In the genomic region with DNA sequence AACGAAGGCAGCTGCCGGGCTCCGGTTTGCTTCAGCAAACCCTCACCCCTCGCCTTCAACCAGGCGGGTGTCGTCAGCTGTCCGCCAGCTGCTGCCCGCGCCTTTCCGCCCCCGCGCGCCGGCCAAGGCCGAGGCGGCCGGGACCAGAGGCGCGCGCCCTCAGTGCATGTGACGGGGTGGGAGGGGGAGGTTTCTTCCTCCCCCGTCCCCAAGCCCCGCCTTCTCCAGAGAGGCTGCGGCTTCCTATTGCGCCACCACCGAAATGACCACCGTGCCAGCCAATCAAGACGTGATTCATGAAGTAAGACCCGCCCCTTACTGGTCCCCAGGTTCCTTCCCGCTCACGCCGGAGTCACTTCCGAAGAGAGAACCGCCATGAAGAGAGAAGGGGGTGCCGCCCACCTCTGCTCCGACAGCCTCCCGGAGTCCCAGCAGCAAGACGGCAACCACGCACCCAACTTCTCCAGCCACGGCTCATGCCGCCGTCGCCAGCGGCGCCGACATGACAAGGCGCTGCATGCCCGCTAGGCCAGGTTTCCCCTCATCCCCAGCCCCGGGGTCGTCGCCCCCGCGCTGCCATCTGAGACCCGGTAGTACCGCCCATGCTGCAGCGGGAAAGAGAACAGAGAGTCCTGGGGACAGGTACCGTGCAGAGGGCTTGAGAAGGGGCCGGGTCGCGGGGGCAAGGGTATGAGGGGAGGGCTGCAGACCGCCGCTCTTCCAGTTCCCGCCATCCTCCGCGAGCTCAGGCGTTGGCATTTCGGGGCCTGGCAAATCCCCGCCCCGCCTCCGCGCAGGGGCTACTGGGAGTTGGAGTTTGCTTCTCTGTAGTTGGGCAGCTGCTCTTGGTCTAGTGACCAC, we compare ENCODE assay signal across 8 cellular contexts. TPM values are rescaled to one million over a fixed set of nuclear protein-coding genes. Genes with fewer than 3 reads are reported as not detected.
A peak's percentile ranks its signal among the peaks of the same experiment; 100 is the strongest.
DNase-seq lines count a peak whose midpoint lies in the region; ATAC-seq and TF ChIP-seq lines count a peak whose summit lies in the region.

A gene with protein sequence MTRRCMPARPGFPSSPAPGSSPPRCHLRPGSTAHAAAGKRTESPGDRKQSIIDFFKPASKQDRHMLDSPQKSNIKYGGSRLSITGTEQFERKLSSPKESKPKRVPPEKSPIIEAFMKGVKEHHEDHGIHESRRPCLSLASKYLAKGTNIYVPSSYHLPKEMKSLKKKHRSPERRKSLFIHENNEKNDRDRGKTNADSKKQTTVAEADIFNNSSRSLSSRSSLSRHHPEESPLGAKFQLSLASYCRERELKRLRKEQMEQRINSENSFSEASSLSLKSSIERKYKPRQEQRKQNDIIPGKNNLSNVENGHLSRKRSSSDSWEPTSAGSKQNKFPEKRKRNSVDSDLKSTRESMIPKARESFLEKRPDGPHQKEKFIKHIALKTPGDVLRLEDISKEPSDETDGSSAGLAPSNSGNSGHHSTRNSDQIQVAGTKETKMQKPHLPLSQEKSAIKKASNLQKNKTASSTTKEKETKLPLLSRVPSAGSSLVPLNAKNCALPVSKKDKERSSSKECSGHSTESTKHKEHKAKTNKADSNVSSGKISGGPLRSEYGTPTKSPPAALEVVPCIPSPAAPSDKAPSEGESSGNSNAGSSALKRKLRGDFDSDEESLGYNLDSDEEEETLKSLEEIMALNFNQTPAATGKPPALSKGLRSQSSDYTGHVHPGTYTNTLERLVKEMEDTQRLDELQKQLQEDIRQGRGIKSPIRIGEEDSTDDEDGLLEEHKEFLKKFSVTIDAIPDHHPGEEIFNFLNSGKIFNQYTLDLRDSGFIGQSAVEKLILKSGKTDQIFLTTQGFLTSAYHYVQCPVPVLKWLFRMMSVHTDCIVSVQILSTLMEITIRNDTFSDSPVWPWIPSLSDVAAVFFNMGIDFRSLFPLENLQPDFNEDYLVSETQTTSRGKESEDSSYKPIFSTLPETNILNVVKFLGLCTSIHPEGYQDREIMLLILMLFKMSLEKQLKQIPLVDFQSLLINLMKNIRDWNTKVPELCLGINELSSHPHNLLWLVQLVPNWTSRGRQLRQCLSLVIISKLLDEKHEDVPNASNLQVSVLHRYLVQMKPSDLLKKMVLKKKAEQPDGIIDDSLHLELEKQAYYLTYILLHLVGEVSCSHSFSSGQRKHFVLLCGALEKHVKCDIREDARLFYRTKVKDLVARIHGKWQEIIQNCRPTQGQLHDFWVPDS (plus strand): TSS at position 355 of the 861 bp plus-strand sequence. CDS start 148 bp downstream, at position 503.

- ATAC-seq in HG02759 (IDR thresholded peaks at IDR 0.05; ENCODE audit: unreplicated experiment) (peak; percentile 91), Right ventricle myocardium inferior (peak; percentile 98)

- H3K4me1 ChIP-seq in ovary (ENCODE audit: insufficient read depth) (peaks cover 10% of the 10 kb centered on the region), thyroid gland (peaks cover 15 to 20% of the 10 kb centered on the region in 2 donors)

- H3K36me3 ChIP-seq in ovary (no peaks in the 10 kb centered on the region), thyroid gland (peaks cover 0 to 7% of the 10 kb centered on the region in 2 donors)

- TF ChIP-seq EP300 in ovary (IDR thresholded peaks at IDR 0.05), result peak; percentile 95

- no peaks in the 10 kb centered on the region for H3K27me3 ChIP-seq in ovary
- no peaks in the 10 kb centered on the region for H3K27me3 ChIP-seq in thyroid gland

- intact Hi-C loops in Right ventricle myocardium inferior (cut with DNase I), result no loop called here
- intact Hi-C loops in ovary (cut with DNase I), result loop anchor here in 1 of 4 donors (2.0 kb wide), 1 partner anchor 32 kb away; no protein-coding TSS in a partner anchor
- intact Hi-C loops in thyroid gland (cut with DNase I), result no loop called here

- DNase-seq in GM12864 (ENCODE audit: low read depth) (peak; percentile 95), NCI-H1417 (lab: John Stamatoyannopoulos, UW) (peak; percentile 93 to 97 (median 94)), SW 1271 (lab: John Stamatoyannopoulos, UW) (peak; percentile 89 to 93), Right ventricle myocardium inferior (ENCODE audit: missing footprints) (peak; percentile 98), ovary (peak; percentile 97 to 99 (median 98)), thyroid gland (peak; percentile 98 to 99)
- peak; percentile 86 for DNase-seq in activated naive CD8-positive, alpha-beta T cell treated with anti-CD3 and anti-CD28 coated beads, Interleukin-2, amount 50 U/mL, for 16 hours (ENCODE audit: low read depth, low spot score)

- TF ChIP-seq POLR2A in ovary (IDR thresholded peaks at IDR 0.05), result peak; percentile 79
- TF ChIP-seq POLR2A in thyroid gland (IDR thresholded peaks at IDR 0.05), result peak in 1 of 2 donors; percentile 78

- H3K9me3 ChIP-seq in ovary (no peaks in the 10 kb centered on the region), thyroid gland (no peaks in the 10 kb centered on the region)

- no peak for TF ChIP-seq CTCF in GM12864 (IDR thresholded peaks at IDR 0.05; ENCODE audit: low read depth, low read length, missing control alignments)
- TF ChIP-seq CTCF in ovary (IDR thresholded peaks at IDR 0.05), result peak in 1 of 3 donors; percentile 4
- no peak for TF ChIP-seq CTCF in thyroid gland (IDR thresholded peaks at IDR 0.05)

- H3K27ac ChIP-seq in ovary, result peak within 1 kb of the TSS; percentile 63 to 90
- peak within 1 kb of the TSS; percentile 88 to 92 (median 91) for H3K27ac ChIP-seq in thyroid gland

- WGBS in ovary, 3 donors, result 0 to 1% (median 1%) methylated on average over 53 to 71 of the region's 71 CpGs
- whole genome bisulfite sequencing in thyroid gland, 2 donors, result 1% methylated on average over 21 to 55 of the region's 71 CpGs

- H3K4me3 ChIP-seq in GM12864 (ENCODE audit: low read depth, low read length) (peak within 1 kb of the TSS; percentile 93), ovary (peak within 1 kb of the TSS; percentile 97), thyroid gland (replicated peaks in 1 of 3) (peak within 1 kb of the TSS; percentile 63 to 97 (median 96))

RNA-seq across cellular contexts. Expression of the gene that starts here (rescaled TPM):
- 17.0 TPM for total RNA-seq in Right ventricle myocardium inferior
- 10 to 100 TPM; 27.0 to 81.9 (median 42.1) TPM for total RNA-seq in ovary
- polyA plus RNA-seq in ovary, result 10 to 100 TPM; 19.6 to 20.5 TPM
- total RNA-seq in thyroid gland, result 10 to 100 TPM; 34.1 to 47.9 (median 40.4) TPM

Comparison
In these comparisons a context has a peak if more than half of its experiments do, and no peak if none do; other contexts are left out.
1. Peak in every context shown above with its lines: DNase-seq, ATAC-seq, H3K4me3 ChIP-seq and H3K27ac ChIP-seq.